ENCODE assay signal across 1 cellular context in genomic region chr16:67149276-67150057, GRCh38.
TF ChIP-seq lines count a peak whose summit lies in the region.

No MANE protein-coding gene starts in this region.

TF ChIP-seq in HepG2, 621 proteins besides CTCF, POLR2A, EP300 and RAD21 (continues in another document):
- peak; percentile 26 for TF ChIP-seq HNRNPLL (IDR thresholded peaks at IDR 0.05; ENCODE audit: low read depth, low read length, poor library complexity, severe bottlenecking)
- TF ChIP-seq ZNF280D (CRISPR knock-in tag; IDR thresholded peaks at IDR 0.05) = 0 out of 2 replicates have a peak, but pooled peaks have one; percentile 57
- TF ChIP-seq ZNF142 (CRISPR knock-in tag; IDR thresholded peaks at IDR 0.05) = peak; percentile 20; the same call in 1 of the 2 replicates
- TF ChIP-seq BCL3 (CRISPR knock-in tag; IDR thresholded peaks at IDR 0.05) = no peak
- TF ChIP-seq TEF (CRISPR knock-in tag; IDR thresholded peaks at IDR 0.05) = no peak
- TF ChIP-seq ZKSCAN5 (CRISPR knock-in tag; IDR thresholded peaks at IDR 0.05) = 0 out of 2 replicates have a peak, but pooled peaks have one; percentile 13
- peak; percentile 37 for TF ChIP-seq ZNF883 (CRISPR knock-in tag; IDR thresholded peaks at IDR 0.05; ENCODE audit: not compliant biosample characterization)
- peak; percentile 17; the same call in 1 of the 2 replicates for TF ChIP-seq GABPB1 (CRISPR knock-in tag; IDR thresholded peaks at IDR 0.05)
- TF ChIP-seq IRF2 (CRISPR knock-in tag; IDR thresholded peaks at IDR 0.05) = 0 out of 2 replicates have a peak, but pooled peaks have one; percentile 22
- peak; percentile 85 for TF ChIP-seq RBM22 (optimal IDR thresholded peaks at IDR 0.05; ENCODE audit: low read length)
- peak; percentile 61 for TF ChIP-seq KDM2A (CRISPR knock-in tag; IDR thresholded peaks at IDR 0.05; ENCODE audit: borderline replicate concordance, low read depth)
- peak; percentile 26; the same call in 1 of the 2 replicates for TF ChIP-seq SP2 (CRISPR knock-in tag; IDR thresholded peaks at IDR 0.05)
- TF ChIP-seq SRSF1 (optimal IDR thresholded peaks at IDR 0.05; ENCODE audit: low read depth, low read length) = peak; percentile 38
- TF ChIP-seq NCOA5 (CRISPR knock-in tag; IDR thresholded peaks at IDR 0.05) = 0 out of 2 replicates have a peak, but pooled peaks have one; percentile 63
- 0 out of 2 replicates have a peak, but pooled peaks have one; percentile 27 for TF ChIP-seq ZBTB20 (CRISPR knock-in tag; IDR thresholded peaks at IDR 0.05; ENCODE audit: borderline replicate concordance, low read depth)
- TF ChIP-seq ZNF234 (CRISPR knock-in tag; conservative IDR thresholded peaks at IDR 0.05) = peak; percentile 44; the same call in 1 of the 2 replicates
- peak; percentile 28; the same call in 1 of the 2 replicates for TF ChIP-seq HOXA5 (CRISPR knock-in tag; IDR thresholded peaks at IDR 0.05)
- peak; percentile 82; the same call in 1 of the 2 replicates for TF ChIP-seq ZBTB4 (CRISPR knock-in tag; IDR thresholded peaks at IDR 0.05; ENCODE audit: borderline replicate concordance)
- TF ChIP-seq SETDB1 (CRISPR knock-in tag; IDR thresholded peaks at IDR 0.05; ENCODE audit: borderline replicate concordance) = 0 out of 2 replicates have a peak, but pooled peaks have one; percentile 48
- TF ChIP-seq PAWR (CRISPR knock-in tag; IDR thresholded peaks at IDR 0.05; ENCODE audit: borderline replicate concordance) = no peak
- no peak for TF ChIP-seq ZHX2 (IDR thresholded peaks at IDR 0.05; ENCODE audit: low read depth)
- TF ChIP-seq ZHX2 (CRISPR knock-in tag; IDR thresholded peaks at IDR 0.05; ENCODE audit: borderline replicate concordance) = 0 out of 2 replicates have a peak, but pooled peaks have one; percentile 45
- 0 out of 2 replicates have a peak, but pooled peaks have one; percentile 46 for TF ChIP-seq ZNF709 (CRISPR knock-in tag; IDR thresholded peaks at IDR 0.05)
- TF ChIP-seq ZFP90 (CRISPR knock-in tag; IDR thresholded peaks at IDR 0.05; ENCODE audit: borderline replicate concordance) = 0 out of 2 replicates have a peak, but pooled peaks have one; percentile 33
- TF ChIP-seq HOXD1 (CRISPR knock-in tag; IDR thresholded peaks at IDR 0.05) = 0 out of 2 replicates have a peak, but pooled peaks have one; percentile 16
- TF ChIP-seq NONO (IDR thresholded peaks at IDR 0.05) = no peak
- TF ChIP-seq NONO (CRISPR knock-in tag; conservative IDR thresholded peaks at IDR 0.05) = peak; percentile 54; the same call in 1 of the 2 replicates
- TF ChIP-seq ZNF607 (CRISPR knock-in tag; IDR thresholded peaks at IDR 0.05; ENCODE audit: borderline replicate concordance) = peak; percentile 43; the same call in 1 of the 2 replicates
- 0 out of 2 replicates have a peak, but pooled peaks have one; percentile 30 for TF ChIP-seq GZF1 (CRISPR knock-in tag; IDR thresholded peaks at IDR 0.05)
- TF ChIP-seq HNRNPL (IDR thresholded peaks at IDR 0.05; ENCODE audit: low read depth, low read length) = 0 out of 2 replicates have a peak, but pooled peaks have one; percentile 57
- TF ChIP-seq PAF1 (CRISPR knock-in tag; IDR thresholded peaks at IDR 0.05) = peak; percentile 88; the same call in 1 of the 2 replicates
- no peak for TF ChIP-seq ZMAT5 (CRISPR knock-in tag; IDR thresholded peaks at IDR 0.05; ENCODE audit: borderline replicate concordance, low read depth)
- 0 out of 2 replicates have a peak, but pooled peaks have one; percentile 22 for TF ChIP-seq FOXK1 (CRISPR knock-in tag; IDR thresholded peaks at IDR 0.05; ENCODE audit: borderline replicate concordance, low read depth)
- peak; percentile 78; the same call in 1 of the 2 replicates for TF ChIP-seq SSRP1 (CRISPR knock-in tag; IDR thresholded peaks at IDR 0.05)
- no peak for TF ChIP-seq ADNP (CRISPR knock-in tag; IDR thresholded peaks at IDR 0.05)
- TF ChIP-seq AGO1 (IDR thresholded peaks at IDR 0.05; ENCODE audit: low read depth, low read length, poor library complexity, severe bottlenecking) = peak; percentile 95
- TF ChIP-seq BCL6 (CRISPR knock-in tag; IDR thresholded peaks at IDR 0.05) = no peak
- no peak for TF ChIP-seq MXI1 (IDR thresholded peaks at IDR 0.05; ENCODE audit: borderline replicate concordance, low read depth, low read length)
